Comparison of ENCODE assay signal across 8 cellular contexts in the genomic region with DNA sequence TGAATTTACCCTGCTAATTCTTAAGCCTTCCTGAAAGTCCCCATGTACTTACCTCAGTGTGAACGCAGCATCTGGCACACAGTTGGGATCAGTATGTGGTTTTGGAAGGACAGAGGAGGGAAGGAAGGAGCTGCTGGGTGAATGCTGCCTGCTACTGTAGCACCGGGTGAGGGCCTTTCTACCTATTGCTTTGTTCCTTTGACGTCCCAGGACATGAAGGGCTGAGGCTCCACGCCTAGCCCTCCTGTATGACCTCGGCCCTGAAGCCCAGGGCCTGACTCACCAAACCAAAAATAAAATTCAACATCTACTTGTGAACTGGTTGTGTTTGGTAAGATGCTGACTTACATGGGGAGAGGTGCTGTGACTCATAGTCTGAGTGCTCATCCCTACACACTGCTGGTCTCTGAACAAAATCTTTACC. TPM values are rescaled to one million over a fixed set of nuclear protein-coding genes. Genes with fewer than 3 reads are reported as not detected.
DNase-seq lines count a peak whose midpoint lies in the region; ATAC-seq and TF ChIP-seq lines count a peak whose summit lies in the region.

No MANE protein-coding gene starts in this region.

- H3K27me3 ChIP-seq in lung (ENCODE audit: control insufficient read depth, insufficient read depth) (no peaks in the 10 kb centered on the region), MM.1S (replicated peaks; ENCODE audit: insufficient read depth, low read length) (no peaks in the 10 kb centered on the region)

- ATAC-seq in HG03442 (IDR thresholded peaks at IDR 0.05; ENCODE audit: unreplicated experiment) (peak; percentile 77), lung (ENCODE audit: insufficient read depth, low FRiP score) (peak; percentile 79), HG03135 (IDR thresholded peaks at IDR 0.05; ENCODE audit: unreplicated experiment) (no peak), GM19023 (IDR thresholded peaks at IDR 0.05; ENCODE audit: unreplicated experiment) (no peak)

- no peaks in the 10 kb centered on the region for H3K9me3 ChIP-seq in lung (ENCODE audit: control insufficient read depth in 2 of 2, insufficient read depth in 1 of 2, low read length in 1 of 2)
- H3K9me3 ChIP-seq in MM.1S (replicated peaks; ENCODE audit: insufficient read depth, low read length): no peaks in the 10 kb centered on the region

- no peak overlapping the region for H3K4me2 ChIP-seq in MM.1S (ENCODE audit: low read depth, low read length)

- peaks cover 78% of the 10 kb centered on the region for H3K79me2 ChIP-seq in MM.1S (ENCODE audit: low read length)

- WGBS in lung, 2 donors: 70 to 79% methylated on average over 5 of the region's 5 CpGs

- no peaks in the 10 kb centered on the region for H3K9me2 ChIP-seq in MM.1S (replicated peaks; ENCODE audit: insufficient read depth, low read length)

- TF ChIP-seq CTCF in lung (IDR thresholded peaks at IDR 0.05; ENCODE audit: control extremely low read depth, extremely low read depth) (no peak), MM.1S (IDR thresholded peaks at IDR 0.05; ENCODE audit: low read length) (no peak)

- no peaks in the 10 kb centered on the region for H3F3A ChIP-seq in MM.1S (ENCODE audit: insufficient read depth, low read length)

- no peak overlapping the region for H3K9ac ChIP-seq in MM.1S (ENCODE audit: low read length)

- DNase-seq in Daoy (ENCODE audit: low read depth) (peak; percentile 83), amniotic stem cell (lab: John Stamatoyannopoulos, UW) (peak; percentile 26), lung (ENCODE audit: low spot score) (no peak), iPS-NIHi7 (ENCODE audit: extremely low spot score) (no peak), MM.1S (no peak)

- H3K27ac ChIP-seq in lung (ENCODE audit: low read depth in 1 of 2, low read length in 1 of 2) (peak overlapping the region; percentile 66 to 90), MM.1S (ENCODE audit: low read length) (no peak overlapping the region)

- H2AFZ ChIP-seq in MM.1S (ENCODE audit: low read length): no peak overlapping the region

- peaks cover 20 to 22% of the 10 kb centered on the region in 2 donors for H3K4me1 ChIP-seq in lung (ENCODE audit: control insufficient read depth in 2 of 2, insufficient read depth in 2 of 2, low read length in 2 of 2)
- no peaks in the 10 kb centered on the region for H3K4me1 ChIP-seq in MM.1S (ENCODE audit: low read length)

- no peaks in the 10 kb centered on the region for H4K20me1 ChIP-seq in MM.1S (ENCODE audit: insufficient read depth, low read length)

- peaks cover 0 to 5% of the 10 kb centered on the region in 2 donors for H3K36me3 ChIP-seq in lung (ENCODE audit: control insufficient read depth in 2 of 2, insufficient read depth in 2 of 2, low read length in 2 of 2)
- H3K36me3 ChIP-seq in MM.1S (replicated peaks; ENCODE audit: insufficient read depth, low read length): no peaks in the 10 kb centered on the region

- no peak overlapping the region for H3K4me3 ChIP-seq in lung
- H3K4me3 ChIP-seq in MM.1S (ENCODE audit: low read length): no peak overlapping the region

RNA-seq across cellular contexts. Expression of a gene that starts 51.1 kb away (rescaled TPM):
- total RNA-seq in Daoy (2014; rRNA removed; shearing (Covaris generic)): 15.7 and 16.3 TPM in 2 replicates
- total RNA-seq in lung: 100 to 1,000 TPM in 1 of 2 donors, 10 to 100 TPM in 1; 82.0 to 239 TPM
- polyA plus RNA-seq in lung: 10 to 100 TPM; 10.5 to 19.7 TPM

Comparison
In these comparisons a context has a peak if more than half of its experiments do, and no peak if none do; other contexts are left out.
1. DNase-seq: peak in Daoy (single experiment) and amniotic stem cell (single experiment); none in lung (single experiment), iPS-NIHi7 (single experiment) and MM.1S (single experiment).
2. ATAC-seq: peak in HG03442 (single experiment) and lung (single experiment); none in HG03135 (single experiment) and GM19023 (single experiment).